Comparison of ENCODE assay signal across 12 cellular contexts in genomic region chr2:240775911-240776310, GRCh38. TPM values are rescaled to one million over a fixed set of nuclear protein-coding genes. Genes with fewer than 3 reads are reported as not detected.
"Had no signal": no experiment of that assay in that cellular context is flagged by ENCODE, and none has a peak within 500 bp of the region (broad histone marks: within the 10 kb centered on the region; RNA-seq: fewer than 3 reads in every experiment).

No MANE protein-coding gene starts in this region.

- H3K9me3 Mint-ChIP-seq: activated naive CD4-positive, alpha-beta T cell treated with anti-CD3 and anti-CD28 coated beads, Interleukin-2, amount 50 U/mL, for 24 hours; activated T-helper 2 cell treated with anti-CD3 and anti-CD28 coated beads, Interferon-gamma antibody, Interleukin-2, Interleukin-4, amounts not matched to agents 10 μg/mL and 5 μg/mL and 100 μg/mL, durations not matched to agents 14 hours and 24 hours and 36 hours; memory B cell had no signal

- DNase-seq: amniotic stem cell; dermis blood vessel endothelial cell; hippocampal formation; kidney glomerular epithelial cell; right lobe of liver; spleen; stimulated activated naive CD4-positive, alpha-beta T cell had no signal

- H3K4me1 Mint-ChIP-seq: activated naive CD4-positive, alpha-beta T cell treated with anti-CD3 and anti-CD28 coated beads, Interleukin-2, amount 50 U/mL, for 24 hours; memory B cell had no signal

- H3K27me3 ChIP-seq: right lobe of liver had no signal

- H3K4me3 ChIP-seq: right lobe of liver, spleen, suprapubic skin had no signal

- H3K27ac ChIP-seq: right lobe of liver, spleen, suprapubic skin had no signal

- H3K27ac Mint-ChIP-seq: activated naive CD4-positive, alpha-beta T cell treated with anti-CD3 and anti-CD28 coated beads, Interleukin-2, amount 50 U/mL, for 24 hours; activated T-helper 2 cell treated with anti-CD3 and anti-CD28 coated beads, Interferon-gamma antibody, Interleukin-2, Interleukin-4, amounts not matched to agents 10 μg/mL and 5 μg/mL and 100 μg/mL, durations not matched to agents 14 hours and 24 hours and 36 hours; memory B cell had no signal

- H3K27me3 Mint-ChIP-seq: activated naive CD4-positive, alpha-beta T cell treated with anti-CD3 and anti-CD28 coated beads, Interleukin-2, amount 50 U/mL, for 24 hours had no signal

- H3K4me3 Mint-ChIP-seq: activated naive CD4-positive, alpha-beta T cell treated with anti-CD3 and anti-CD28 coated beads, Interleukin-2, amount 50 U/mL, for 24 hours; memory B cell had no signal

- H3K9me3 ChIP-seq: right lobe of liver, spleen, suprapubic skin had no signal

- H3K36me3 ChIP-seq: right lobe of liver, spleen, suprapubic skin had no signal

- H3K4me1 ChIP-seq: right lobe of liver, suprapubic skin had no signal

- H3K36me3 Mint-ChIP-seq: activated naive CD4-positive, alpha-beta T cell treated with anti-CD3 and anti-CD28 coated beads, Interleukin-2, amount 50 U/mL, for 24 hours; memory B cell had no signal

- ATAC-seq: activated CD4-positive, CD25-positive, alpha-beta regulatory T cell treated with anti-CD3 and anti-CD28 coated beads, Interleukin-2, amount 50 U/mL, for 24 hours had no signal

RNA-seq across cellular contexts. Expression of gene KIF1A, which starts 44.1 kb away (rescaled TPM):
- total RNA-seq: dermis blood vessel endothelial cell had no signal
